1 cellular context compared by ENCODE assay signal in genomic region chr20:57215826-57216471, GRCh38.
TF ChIP-seq lines count a peak whose summit lies in the region.

No MANE protein-coding gene starts in this region.

TF ChIP-seq in K562, 482 proteins besides CTCF, POLR2A, EP300 and RAD21 (continued from another document):
- TF ChIP-seq ZBTB11 (CRISPR knock-in tag; IDR thresholded peaks at IDR 0.05), result peak in 1 of 3 experiments; percentile 96; a peak in 2 of 6 replicates
- TF ChIP-seq, protein P1, sequence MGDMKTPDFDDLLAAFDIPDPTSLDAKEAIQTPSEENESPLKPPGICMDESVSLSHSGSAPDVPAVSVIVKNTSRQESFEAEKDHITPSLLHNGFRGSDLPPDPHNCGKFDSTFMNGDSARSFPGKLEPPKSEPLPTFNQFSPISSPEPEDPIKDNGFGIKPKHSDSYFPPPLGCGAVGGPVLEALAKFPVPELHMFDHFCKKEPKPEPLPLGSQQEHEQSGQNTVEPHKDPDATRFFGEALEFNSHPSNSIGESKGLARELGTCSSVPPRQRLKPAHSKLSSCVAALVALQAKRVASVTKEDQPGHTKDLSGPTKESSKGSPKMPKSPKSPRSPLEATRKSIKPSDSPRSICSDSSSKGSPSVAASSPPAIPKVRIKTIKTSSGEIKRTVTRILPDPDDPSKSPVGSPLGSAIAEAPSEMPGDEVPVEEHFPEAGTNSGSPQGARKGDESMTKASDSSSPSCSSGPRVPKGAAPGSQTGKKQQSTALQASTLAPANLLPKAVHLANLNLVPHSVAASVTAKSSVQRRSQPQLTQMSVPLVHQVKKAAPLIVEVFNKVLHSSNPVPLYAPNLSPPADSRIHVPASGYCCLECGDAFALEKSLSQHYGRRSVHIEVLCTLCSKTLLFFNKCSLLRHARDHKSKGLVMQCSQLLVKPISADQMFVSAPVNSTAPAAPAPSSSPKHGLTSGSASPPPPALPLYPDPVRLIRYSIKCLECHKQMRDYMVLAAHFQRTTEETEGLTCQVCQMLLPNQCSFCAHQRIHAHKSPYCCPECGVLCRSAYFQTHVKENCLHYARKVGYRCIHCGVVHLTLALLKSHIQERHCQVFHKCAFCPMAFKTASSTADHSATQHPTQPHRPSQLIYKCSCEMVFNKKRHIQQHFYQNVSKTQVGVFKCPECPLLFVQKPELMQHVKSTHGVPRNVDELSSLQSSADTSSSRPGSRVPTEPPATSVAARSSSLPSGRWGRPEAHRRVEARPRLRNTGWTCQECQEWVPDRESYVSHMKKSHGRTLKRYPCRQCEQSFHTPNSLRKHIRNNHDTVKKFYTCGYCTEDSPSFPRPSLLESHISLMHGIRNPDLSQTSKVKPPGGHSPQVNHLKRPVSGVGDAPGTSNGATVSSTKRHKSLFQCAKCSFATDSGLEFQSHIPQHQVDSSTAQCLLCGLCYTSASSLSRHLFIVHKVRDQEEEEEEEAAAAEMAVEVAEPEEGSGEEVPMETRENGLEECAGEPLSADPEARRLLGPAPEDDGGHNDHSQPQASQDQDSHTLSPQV (IDR thresholded peaks at IDR 0.05), result no peak
- no peak for TF ChIP-seq FOXO4 (CRISPR knock-in tag; IDR thresholded peaks at IDR 0.05)
TF ChIP-seq in K562: peak in this region for 2.
